In the genomic region with DNA sequence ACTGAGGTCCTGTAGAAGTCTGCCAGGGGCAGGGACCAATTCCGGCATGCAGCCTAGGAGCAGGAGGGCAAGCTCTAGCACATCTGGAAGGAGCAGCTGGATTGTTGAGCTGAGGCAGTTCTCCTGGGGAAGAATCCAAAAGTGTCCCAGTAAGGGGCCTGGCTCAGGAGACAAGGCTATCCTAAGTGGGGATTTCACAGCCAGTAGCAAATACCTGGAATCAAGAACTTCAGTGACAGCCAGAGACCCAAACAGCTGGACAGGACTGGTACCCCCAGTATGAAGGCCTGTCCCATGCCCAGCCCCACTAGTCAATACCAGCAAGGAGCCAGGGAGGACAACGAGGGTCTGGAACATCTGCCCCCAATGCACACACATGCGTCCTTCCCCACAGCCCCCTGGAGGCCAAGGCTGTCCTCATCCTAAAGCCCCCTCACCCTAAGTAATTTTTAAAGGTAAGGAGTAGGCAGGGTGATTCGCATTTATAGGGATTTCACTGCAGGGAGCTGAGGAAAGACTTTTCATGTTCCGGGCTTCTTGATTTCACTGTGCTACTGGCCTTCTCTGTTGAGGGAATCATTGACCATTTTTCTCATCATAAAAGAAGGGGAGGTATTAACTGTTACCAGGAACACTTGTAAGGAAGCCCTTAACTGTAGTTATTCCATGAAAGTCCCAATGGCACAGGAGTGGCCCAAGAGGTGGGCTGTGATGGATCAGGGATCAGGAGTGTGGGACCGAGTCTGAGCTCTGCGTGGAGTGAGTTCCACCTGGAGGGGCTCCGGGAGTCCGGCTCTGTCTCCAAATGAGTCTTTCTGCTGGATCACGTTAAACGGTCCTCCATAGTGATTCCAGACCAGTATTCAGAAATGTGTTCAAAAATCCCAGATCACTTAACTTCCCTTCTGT, we compare ENCODE assay signal across 18 cellular contexts.
"Had no signal": no experiment of that assay in that cellular context is flagged by ENCODE, and none has a peak within 500 bp of the region (broad histone marks: within the 10 kb centered on the region; RNA-seq: fewer than 3 reads in every experiment).

No MANE protein-coding gene starts in this region.

- H3K4me3 ChIP-seq: dorsolateral prefrontal cortex, lower lobe of right lung, tibial artery had no signal

- H3K9me3 Mint-ChIP-seq: activated naive CD8-positive, alpha-beta T cell treated with anti-CD3 and anti-CD28 coated beads, Interleukin-2, amount 10 ng/mL, durations not matched to agents 7 days and 5 days; activated T-helper 1 cell treated with anti-CD3 and anti-CD28 coated beads, Interleukin-12 subunit alpha, Interleukin-12 subunit beta, Interleukin-2, Interleukin-4 antibody, amounts not matched to agents 30 ng/mL and 10 ng/mL and 1 ng/mL, durations not matched to agents 14 hours and 24 hours and 36 hours; brain; mesothelial cell of epicardium; natural killer cell treated with Interleukin-12 subunit alpha and Interleukin-12 subunit beta and Interleukin-15 and Interleukin-18, amount 100 ng/mL, for 72 hours; T-cell had no signal

- DNase-seq: activated CD4-positive, alpha-beta T cell treated with anti-CD3 and anti-CD28 coated beads, Interleukin-2, amount 50 U/mL, for 1 hour; activated gamma-delta T cell treated with Interleukin-2 at 50 U/mL for 16 hours; activated naive CD8-positive, alpha-beta T cell treated with anti-CD3 and anti-CD28 coated beads, Interleukin-2, amount 10 ng/mL, durations not matched to agents 7 days and 5 days; dorsolateral prefrontal cortex; foreskin keratinocyte; glutamatergic neuron; hypothalamus; lower lobe of right lung; occipital lobe; posterior cingulate gyrus; stimulated activated naive CD4-positive, alpha-beta T cell treated with Interleukin-2 at 50 U/mL for 16 hours; T-cell; T1000; tibial artery had no signal

- H3K4me3 Mint-ChIP-seq: mesothelial cell of epicardium; natural killer cell treated with Interleukin-12 subunit alpha and Interleukin-12 subunit beta and Interleukin-15 and Interleukin-18, amount 100 ng/mL, for 72 hours; T-cell had no signal

- H3K36me3 ChIP-seq: lower lobe of right lung, tibial artery had no signal

- H3K27ac Mint-ChIP-seq: activated naive CD8-positive, alpha-beta T cell treated with anti-CD3 and anti-CD28 coated beads, Interleukin-2, amount 10 ng/mL, durations not matched to agents 7 days and 5 days; activated T-helper 1 cell treated with anti-CD3 and anti-CD28 coated beads, Interleukin-12 subunit alpha, Interleukin-12 subunit beta, Interleukin-2, Interleukin-4 antibody, amounts not matched to agents 30 ng/mL and 10 ng/mL and 1 ng/mL, durations not matched to agents 14 hours and 24 hours and 36 hours; mesothelial cell of epicardium; T-cell had no signal

- H3K9me3 ChIP-seq: lower lobe of right lung, tibial artery had no signal

- H3K27ac ChIP-seq: dorsolateral prefrontal cortex, foreskin keratinocyte, lower lobe of right lung, tibial artery had no signal

- H3K27me3 ChIP-seq: dorsolateral prefrontal cortex, tibial artery had no signal

- ATAC-seq: foreskin keratinocyte; lower lobe of right lung; natural killer cell treated with Interleukin-12 subunit alpha and Interleukin-12 subunit beta and Interleukin-15 and Interleukin-18, amount 100 ng/mL, for 72 hours; T-cell had no signal

- H3K36me3 Mint-ChIP-seq: mesothelial cell of epicardium, T-cell had no signal
